In genomic region chrX:24465524-24465850, GRCh38 we compare ENCODE assay signal across 8 cellular contexts. TPM values are rescaled to one million over a fixed set of nuclear protein-coding genes. Genes with fewer than 3 reads are reported as not detected.
DNase-seq lines count a peak whose midpoint lies in the region; ATAC-seq and TF ChIP-seq lines count a peak whose summit lies in the region.

No MANE protein-coding gene starts in this region.

- no peaks in the 10 kb centered on the region for H3K27me3 ChIP-seq in KMS-11 (ENCODE audit: insufficient read depth, low read depth)
- no peaks in the 10 kb centered on the region for H3K27me3 ChIP-seq in brain microvascular endothelial cell (replicated peaks)

- intact Hi-C loops in mucosa of descending colon (cut with DNase I, micrococcal nuclease) = no loop called here

- peak overlapping the region; percentile 71 for H3K9ac ChIP-seq in KMS-11

- no peaks in the 10 kb centered on the region for H3K9me3 ChIP-seq in mucosa of descending colon

- DNase-seq in activated CD4-positive, alpha-beta T cell treated with anti-CD3 and anti-CD28 coated beads for 48 hours = peak; percentile 5
- no peak for DNase-seq in activated CD4-positive, alpha-beta T cell treated with anti-CD3 and anti-CD28 coated beads for 1 hour
- DNase-seq in brain microvascular endothelial cell (no peak), mucosa of descending colon (peak in 1 of 3 donors; percentile 62), GM13976 (ENCODE audit: low spot score) (no peak), H4 (ENCODE audit: low spot score) (no peak)

- H2AFZ ChIP-seq in KMS-11 (ENCODE audit: low read depth) = peak overlapping the region; percentile 61

- no peak overlapping the region; the same call in 1 of the 2 replicates for H3K27ac ChIP-seq in KMS-11
- no peak overlapping the region for H3K27ac ChIP-seq in brain microvascular endothelial cell

- H3K4me2 ChIP-seq in KMS-11 = peak overlapping the region; percentile 78

- no peak for TF ChIP-seq CTCF in KMS-11 (conservative IDR thresholded peaks at IDR 0.05; ENCODE audit: low read depth, low read length)
- TF ChIP-seq CTCF in brain microvascular endothelial cell (IDR thresholded peaks at IDR 0.05; ENCODE audit: low read depth, low read length, missing control alignments) = no peak
- TF ChIP-seq CTCF in mucosa of descending colon (IDR thresholded peaks at IDR 0.05) = no peak
- TF ChIP-seq CTCF in GM13976 (IDR thresholded peaks at IDR 0.05; ENCODE audit: borderline replicate concordance, control extremely low read depth, extremely low read depth, insufficient read depth, missing control alignments) = no peak

- no peak for ATAC-seq in mucosa of descending colon
- no peak for ATAC-seq in GM21529 (IDR thresholded peaks at IDR 0.05; ENCODE audit: unreplicated experiment)

- H3K4me3 ChIP-seq in KMS-11 (IDR thresholded peaks at IDR 0.05; ENCODE audit: insufficient read depth, low read depth, low read length) (no peak overlapping the region), brain microvascular endothelial cell (ENCODE audit: low read depth, low read length) (peak overlapping the region; percentile 56), mucosa of descending colon (peak overlapping the region; percentile 46)

- no peaks in the 10 kb centered on the region for H3K36me3 ChIP-seq in KMS-11 (ENCODE audit: insufficient read depth)
- H3K36me3 ChIP-seq in brain microvascular endothelial cell (replicated peaks) = no peaks in the 10 kb centered on the region
- H3K36me3 ChIP-seq in mucosa of descending colon (ENCODE audit: low read depth) = no peaks in the 10 kb centered on the region

- H3K79me2 ChIP-seq in KMS-11 (ENCODE audit: insufficient read depth, low read depth) = no peaks in the 10 kb centered on the region

- in situ Hi-C loops in brain microvascular endothelial cell (cut with HindIII; ENCODE audit: low pct_ligation_motif_present, low sequenced_read_pairs) (no loop called here), GM13976 (cut with MboI; ENCODE audit: low sequenced_read_pairs, unreplicated experiment) (no loop called here)

- H4K20me1 ChIP-seq in KMS-11 (ENCODE audit: insufficient read depth) = no peaks in the 10 kb centered on the region

- H3K4me1 ChIP-seq in KMS-11 (ENCODE audit: low read depth, poor library complexity, severe bottlenecking) (peaks cover 7% of the 10 kb centered on the region), mucosa of descending colon (ENCODE audit: low read depth) (no peaks in the 10 kb centered on the region)

RNA-seq across cellular contexts. Expression of gene PDK3, which starts 0.4 kb away (rescaled TPM):
- total RNA-seq in mucosa of descending colon = 10 to 100 TPM; 15.7 to 47.1 (median 20.0) TPM
- 20.5 and 27.9 TPM in 2 replicates for total RNA-seq in H4 (2014; rRNA removed; shearing (Covaris generic))
